Comparison of ENCODE assay signal across 1 cellular context in genomic region chr7:117630907-117631564, GRCh38.
A peak's percentile ranks its signal among the peaks of the same experiment; 100 is the strongest.
TF ChIP-seq lines count a peak whose summit lies in the region.

No MANE protein-coding gene starts in this region.

TF ChIP-seq in GM12878, 131 proteins besides CTCF, POLR2A, EP300 and RAD21:
- TF ChIP-seq CBX5 (IDR thresholded peaks at IDR 0.05; ENCODE audit: low read depth) (no peak), IKZF2 (IDR thresholded peaks at IDR 0.05) (peak in 1 of 2 experiments; percentile 20; a peak in 1 of 4 replicates), MEF2A (IDR thresholded peaks at IDR 0.05; ENCODE audit: insufficient read depth, low read depth, low read length) (peak; percentile 63; the same call in 1 of the 2 replicates)
